ENCODE assay signal across 21 cellular contexts in the genomic region with DNA sequence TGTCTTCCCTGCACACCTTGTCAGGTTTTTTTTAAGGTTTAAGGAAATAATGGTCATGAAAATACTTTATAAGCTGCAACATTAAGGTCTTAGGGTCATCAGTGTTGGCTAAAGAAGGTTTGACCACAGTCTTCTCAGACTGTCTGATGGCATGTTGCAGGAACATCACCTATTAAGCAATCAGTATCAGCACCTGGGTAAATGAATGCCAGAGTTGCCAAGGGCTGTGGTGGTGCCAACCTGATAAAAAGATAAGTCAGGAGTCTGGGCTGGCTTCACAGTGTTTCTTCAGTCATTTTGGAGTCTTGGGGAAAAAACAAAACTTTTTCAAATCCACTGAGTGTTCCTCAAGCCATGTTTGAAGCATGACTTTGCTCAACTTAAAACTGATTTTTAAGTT.
DNase-seq lines count a peak whose midpoint lies in the region; ATAC-seq and TF ChIP-seq lines count a peak whose summit lies in the region.
"Had no signal": no experiment of that assay in that cellular context is flagged by ENCODE, and none has a peak within 500 bp of the region (broad histone marks: within the 10 kb centered on the region; RNA-seq: fewer than 3 reads in every experiment).

No MANE protein-coding gene starts in this region.

- TF ChIP-seq POLR2A in right lobe of liver (IDR thresholded peaks at IDR 0.05): no peak

- no peaks in the 10 kb centered on the region for H3K9me3 Mint-ChIP-seq in endodermal cell
- H3K9me3 Mint-ChIP-seq in activated T-cell treated with anti-CD3 and anti-CD28 coated beads, Interleukin-2, amount 50 U/mL, for 72 hours: no peaks in the 10 kb centered on the region
- H3K9me3 Mint-ChIP-seq: CD14-positive monocyte; CD4-positive, alpha-beta memory T cell; HFFc6 had no signal

- H3K9ac ChIP-seq in HUES64 (ENCODE audit: low read depth, low read length): peak overlapping the region; percentile 16; the same call in 1 of the 2 replicates
- no peak overlapping the region for H3K9ac ChIP-seq in endodermal cell (ENCODE audit: extremely low read depth, low read length, poor library complexity, severe bottlenecking)

- H3K4me3 Mint-ChIP-seq in endodermal cell: no peak overlapping the region
- H3K4me3 Mint-ChIP-seq in activated T-cell treated with anti-CD3 and anti-CD28 coated beads, Interleukin-2, amount 50 U/mL, for 72 hours: no peak overlapping the region
- H3K4me3 Mint-ChIP-seq: CD14-positive monocyte; CD4-positive, alpha-beta memory T cell; HFFc6 had no signal

- no peaks in the 10 kb centered on the region for H3K9me3 ChIP-seq in HUES64 (ENCODE audit: insufficient read depth, low read depth, low read length)
- no peaks in the 10 kb centered on the region for H3K9me3 ChIP-seq in endodermal cell (ENCODE audit: control insufficient read depth, low read length)
- no peaks in the 10 kb centered on the region for H3K9me3 ChIP-seq in right lobe of liver
- H3K9me3 ChIP-seq in MG63: peaks cover under 1% of the 10 kb centered on the region; the same call in 1 of the 2 replicates
- H3K9me3 ChIP-seq: A549 had no signal

- H3K36me3 ChIP-seq in HUES64 (ENCODE audit: insufficient read depth, low read length) (no peaks in the 10 kb centered on the region; the same call in 1 of the 2 replicates), endodermal cell (ENCODE audit: control insufficient read depth, insufficient read depth, low read length) (peaks cover 26% of the 10 kb centered on the region), right lobe of liver (peaks cover 0 to 14% (median 0%) of the 10 kb centered on the region in 4 donors), MG63 (peaks cover 10% of the 10 kb centered on the region)

- intact Hi-C loops in right lobe of liver (cut with DNase I): no loop called here

- H3K36me3 Mint-ChIP-seq in endodermal cell (ENCODE audit: low read depth): peaks cover 21% of the 10 kb centered on the region
- H3K36me3 Mint-ChIP-seq in activated T-cell treated with anti-CD3 and anti-CD28 coated beads, Interleukin-2, amount 50 U/mL, for 72 hours (ENCODE audit: insufficient read depth in 2 of 2): peaks cover 0 to 3% of the 10 kb centered on the region in 2 donors

- no peak overlapping the region for H3K27ac Mint-ChIP-seq in endodermal cell
- no peak overlapping the region for H3K27ac Mint-ChIP-seq in activated T-cell treated with anti-CD3 and anti-CD28 coated beads, Interleukin-2, amount 50 U/mL, for 72 hours
- H3K27ac Mint-ChIP-seq: CD14-positive monocyte; CD4-positive, alpha-beta memory T cell; HFFc6 had no signal

- no peaks in the 10 kb centered on the region for H3K27me3 ChIP-seq in HUES64 (ENCODE audit: insufficient read depth, low read length)
- no peaks in the 10 kb centered on the region for H3K27me3 ChIP-seq in endodermal cell (ENCODE audit: control insufficient read depth, insufficient read depth, low read length, poor library complexity, severe bottlenecking)
- H3K27me3 ChIP-seq in right lobe of liver: no peaks in the 10 kb centered on the region
- no peaks in the 10 kb centered on the region for H3K27me3 ChIP-seq in MG63

- H3K4me1 ChIP-seq in HUES64 (ENCODE audit: insufficient read depth, low read length) (peaks cover 26% of the 10 kb centered on the region), endodermal cell (ENCODE audit: control insufficient read depth, insufficient read depth, low read length) (peaks cover 42% of the 10 kb centered on the region), right lobe of liver (no peaks in the 10 kb centered on the region)
- H3K4me1 ChIP-seq: A549 had no signal

- TF ChIP-seq CTCF in endodermal cell (conservative IDR thresholded peaks at IDR 0.05) (no peak), right lobe of liver (IDR thresholded peaks at IDR 0.05) (no peak)

- peak; percentile 35 to 86 (median 64) for ATAC-seq in right lobe of liver
- no peak for ATAC-seq in activated T-cell treated with anti-CD3 and anti-CD28 coated beads, Interleukin-2, amount 50 U/mL, for 72 hours (replicated peaks in 1 of 2)
- no peak for ATAC-seq in HG02840 (IDR thresholded peaks at IDR 0.05; ENCODE audit: low FRiP score, unreplicated experiment)
- ATAC-seq: A549, HCT116, K562 had no signal

- H3K27me3 Mint-ChIP-seq in endodermal cell (ENCODE audit: insufficient read depth): no peaks in the 10 kb centered on the region
- H3K27me3 Mint-ChIP-seq in activated T-cell treated with anti-CD3 and anti-CD28 coated beads, Interleukin-2, amount 50 U/mL, for 72 hours (ENCODE audit: low read depth): no peaks in the 10 kb centered on the region
- H3K27me3 Mint-ChIP-seq: CD4-positive, alpha-beta memory T cell had no signal

- H3K27ac ChIP-seq in HUES64 (ENCODE audit: low read depth, low read length) (peak overlapping the region; percentile 50; the same call in 1 of the 2 replicates), endodermal cell (ENCODE audit: low read depth, low read length) (peak overlapping the region; percentile 58), right lobe of liver (no peak overlapping the region)
- H3K27ac ChIP-seq: A549 had no signal

- H3K4me3 ChIP-seq in HUES64 (ENCODE audit: low read length) (no peak overlapping the region), endodermal cell (ENCODE audit: low read length) (no peak overlapping the region), right lobe of liver (no peak overlapping the region), MG63 (no peak overlapping the region)
- H3K4me3 ChIP-seq: A549, K562 had no signal

- DNase-seq in endodermal cell (no peak), right lobe of liver (no peak), renal cortical epithelial cell (ENCODE audit: low read depth) (peak; percentile 16), MG63 (no peak), NCI-H2196 (lab: John Stamatoyannopoulos, UW; ENCODE audit: unreplicated experiment) (no peak)
- DNase-seq in activated T-cell treated with anti-CD3 and anti-CD28 coated beads, Interleukin-2, amount 50 U/mL, for 72 hours: no peak
- DNase-seq: AML-193; CD4-positive, alpha-beta memory T cell; DMS153; DMS79; GDM1; GOT3; H7; HFFc6; IMR-90 had no signal

- peaks cover 51% of the 10 kb centered on the region for H3K4me1 Mint-ChIP-seq in endodermal cell
- no peaks in the 10 kb centered on the region for H3K4me1 Mint-ChIP-seq in activated T-cell treated with anti-CD3 and anti-CD28 coated beads, Interleukin-2, amount 50 U/mL, for 72 hours (ENCODE audit: low read depth)
- H3K4me1 Mint-ChIP-seq: CD14-positive monocyte had no signal

Comparison
In these comparisons a context has a peak if more than half of its experiments do, and no peak if none do; other contexts are left out.
1. H3K27ac ChIP-seq: peak in HUES64 (single experiment) and endodermal cell (single experiment); none in right lobe of liver (0 of 3).
2. ATAC-seq: peak in right lobe of liver (4 of 4); none in activated T-cell treated with anti-CD3 and anti-CD28 coated beads, Interleukin-2, amount 50 U/mL, for 72 hours (0 of 2) and HG02840 (single experiment).